ENCODE assay signal across 10 cellular contexts in genomic region chr17:82104797-82105416, GRCh38. TPM values are rescaled to one million over a fixed set of nuclear protein-coding genes. Genes with fewer than 3 reads are reported as not detected.
DNase-seq lines count a peak whose midpoint lies in the region; ATAC-seq and TF ChIP-seq lines count a peak whose summit lies in the region.
"Had no signal": no experiment of that assay in that cellular context is flagged by ENCODE, and none has a peak within 500 bp of the region (broad histone marks: within the 10 kb centered on the region; RNA-seq: fewer than 3 reads in every experiment).

No MANE protein-coding gene starts in this region.

- H3K4me3 Mint-ChIP-seq in CD4-positive, CD25-positive, alpha-beta regulatory T cell: peak overlapping the region; percentile 29 to 91 (median 45)
- H3K4me3 Mint-ChIP-seq in activated naive CD8-positive, alpha-beta T cell: peak overlapping the region; percentile 53
- peak overlapping the region in 9 of 10 donors; percentile 15 to 92 (median 81) for H3K4me3 Mint-ChIP-seq in naive thymus-derived CD8-positive, alpha-beta T cell
- H3K4me3 Mint-ChIP-seq in glutamatergic neuron (ENCODE audit: unreplicated experiment): no peak overlapping the region

- ATAC-seq in CD4-positive, CD25-positive, alpha-beta regulatory T cell (ENCODE audit: low read depth in 2 of 2): no peak
- ATAC-seq in HCT116 (no peak), GM18519 (IDR thresholded peaks at IDR 0.05; ENCODE audit: low FRiP score, unreplicated experiment) (no peak)
- ATAC-seq in naive thymus-derived CD8-positive, alpha-beta T cell: no peak

- H3K79me2 ChIP-seq in HCT116 (ENCODE audit: insufficient read depth, low read length) (peaks cover 11% of the 10 kb centered on the region; the same call in 1 of the 2 replicates), smooth muscle cell (ENCODE audit: low read depth) (no peaks in the 10 kb centered on the region)

- H4K20me1 ChIP-seq in HCT116 (ENCODE audit: insufficient read depth) (no peaks in the 10 kb centered on the region), smooth muscle cell (ENCODE audit: low read depth) (no peaks in the 10 kb centered on the region)

- RAD21 ChIA-PET in HCT116 (lab: Charles Lee; ENCODE audit: low non-redundant PET in 1 of 2, low total read pairs in 2 of 2, uncharacterized antibody in 2 of 2, unreplicated experiment in 2 of 2): interaction anchor here in 1 of 2 experiments (1.1 kb wide), 1 partner anchor 48 kb away, joined by 3 read pairs; no protein-coding TSS in a partner anchor

- peak overlapping the region; percentile 93 for H3K4me2 ChIP-seq in HCT116 (ENCODE audit: low read length)
- no peak overlapping the region for H3K4me2 ChIP-seq in smooth muscle cell

- no peaks in the 10 kb centered on the region for H3K36me3 ChIP-seq in CD4-positive, CD25-positive, alpha-beta regulatory T cell (ENCODE audit: control insufficient read depth, insufficient read depth, low read length)
- H3K36me3 ChIP-seq in HCT116 (ENCODE audit: control insufficient read depth in 1 of 2, insufficient read depth in 2 of 2, low read length in 2 of 2): peaks cover 0 to 18% of the 10 kb centered on the region in 2 experiments; a peak in 1 of 4 replicates
- no peaks in the 10 kb centered on the region for H3K36me3 ChIP-seq in smooth muscle cell (ENCODE audit: low read depth)

- no peaks in the 10 kb centered on the region for H3K9me3 ChIP-seq in CD4-positive, CD25-positive, alpha-beta regulatory T cell (ENCODE audit: control insufficient read depth in 2 of 2, low read length in 2 of 2)
- H3K9me3 ChIP-seq in HCT116 (ENCODE audit: control insufficient read depth in 1 of 2, insufficient read depth in 1 of 2, low read depth in 1 of 2, low read length in 2 of 2) (no peaks in the 10 kb centered on the region), smooth muscle cell (replicated peaks; ENCODE audit: low read depth) (no peaks in the 10 kb centered on the region)

- no peak for DNase-seq in CD4-positive, CD25-positive, alpha-beta regulatory T cell
- DNase-seq in HCT116 (ENCODE audit: low read depth, low spot score) (no peak), NCI-H2171 (lab: John Stamatoyannopoulos, UW) (no peak), smooth muscle cell (lab: John Stamatoyannopoulos, UW; ENCODE audit: unreplicated experiment) (no peak), glutamatergic neuron (no peak)
- no peak for DNase-seq in naive thymus-derived CD8-positive, alpha-beta T cell
- DNase-seq: NCI-H187 treated with DMSO at 0.1 percent for 48 hours; stimulated activated CD4-positive, alpha-beta T cell treated with anti-CD3 and anti-CD28 coated beads, Interleukin-4, amount 100 ng/mL, for 24 hours had no signal

- H3K27ac ChIP-seq in CD4-positive, CD25-positive, alpha-beta regulatory T cell (ENCODE audit: insufficient read depth, low read length, poor library complexity, severe bottlenecking): peak overlapping the region; percentile 21
- H3K27ac ChIP-seq in HCT116 (ENCODE audit: low read depth, low read length) (peak overlapping the region; percentile 94), smooth muscle cell (ENCODE audit: low read depth) (no peak overlapping the region)

- H3K9ac ChIP-seq in HCT116 (ENCODE audit: low read length): peak overlapping the region; percentile 78
- H3K9ac ChIP-seq in smooth muscle cell (ENCODE audit: low read depth): no peak overlapping the region

- H2AFZ ChIP-seq in HCT116 (ENCODE audit: low read depth, low read length, poor library complexity, severe bottlenecking) (no peak overlapping the region), smooth muscle cell (ENCODE audit: low read depth) (no peak overlapping the region)

- no TSS peak for BruUV-seq in HCT116 (replicated peaks; lab: Mats Ljungman, UMichigan)

- intact Hi-C loops in HCT116 (cut with micrococcal nuclease): loop anchor here (5.0 kb wide), 1 partner anchor 37 kb away; no protein-coding TSS in a partner anchor

- no peak overlapping the region for H3K4me3 ChIP-seq in CD4-positive, CD25-positive, alpha-beta regulatory T cell (ENCODE audit: low read depth, low read length)
- H3K4me3 ChIP-seq in HCT116 (replicated peaks in 1 of 2; ENCODE audit: low read depth in 1 of 2, low read length in 2 of 2) (peak overlapping the region; percentile 68 to 70), smooth muscle cell (no peak overlapping the region)

- no peaks in the 10 kb centered on the region for H3K27me3 ChIP-seq in CD4-positive, CD25-positive, alpha-beta regulatory T cell (ENCODE audit: control insufficient read depth, insufficient read depth, low read length)
- H3K27me3 ChIP-seq in HCT116 (ENCODE audit: insufficient read depth, low read length) (no peaks in the 10 kb centered on the region), smooth muscle cell (ENCODE audit: low read depth) (no peaks in the 10 kb centered on the region)

- no peaks in the 10 kb centered on the region for H3K36me3 Mint-ChIP-seq in CD4-positive, CD25-positive, alpha-beta regulatory T cell
- no peaks in the 10 kb centered on the region for H3K36me3 Mint-ChIP-seq in activated naive CD8-positive, alpha-beta T cell
- H3K36me3 Mint-ChIP-seq in naive thymus-derived CD8-positive, alpha-beta T cell: peaks cover 0 to 3% (median 0%) of the 10 kb centered on the region in 3 donors
- no peaks in the 10 kb centered on the region for H3K36me3 Mint-ChIP-seq in glutamatergic neuron (ENCODE audit: unreplicated experiment)

- H3F3A ChIP-seq in smooth muscle cell (ENCODE audit: low read depth): peaks cover 13% of the 10 kb centered on the region

- WGBS in smooth muscle cell (ENCODE audit: low lambda C conversion rate): 92% methylated on average over 11 of the region's 11 CpGs

- TF ChIP-seq CTCF in HCT116 (IDR thresholded peaks at IDR 0.05 in 2 of 3, conservative IDR thresholded peaks at IDR 0.05 in 1 of 3; ENCODE audit: borderline replicate concordance in 1 of 3, insufficient read depth in 1 of 3, low read depth in 2 of 3, low read length in 2 of 3) (no peak), smooth muscle cell (IDR thresholded peaks at IDR 0.05; ENCODE audit: borderline replicate concordance, insufficient read depth, poor library complexity, severe bottlenecking) (no peak), glutamatergic neuron (IDR thresholded peaks at IDR 0.05; ENCODE audit: partially characterized antibody, unreplicated experiment) (no peak)

- no peak for TF ChIP-seq POLR2A in HCT116 (IDR thresholded peaks at IDR 0.05; ENCODE audit: borderline replicate concordance, extremely low read depth, insufficient read depth, insufficient read length)

- CTCF ChIA-PET in HCT116 (lab: Charles Lee): interaction anchor here (0.6 to 1.8 kb wide), 2 partner anchors 39 to 74 kb away, joined by 3 to 15 read pairs; partner anchors contain the start of gene RAC3

- H3K4me1 Mint-ChIP-seq in CD4-positive, CD25-positive, alpha-beta regulatory T cell: peaks cover 0 to 44% (median 7%) of the 10 kb centered on the region in 4 donors
- peaks cover 26% of the 10 kb centered on the region for H3K4me1 Mint-ChIP-seq in activated naive CD8-positive, alpha-beta T cell (ENCODE audit: low read depth)
- peaks cover 10 to 55% (median 34%) of the 10 kb centered on the region in 4 donors for H3K4me1 Mint-ChIP-seq in naive thymus-derived CD8-positive, alpha-beta T cell
- peaks cover 17% of the 10 kb centered on the region for H3K4me1 Mint-ChIP-seq in glutamatergic neuron (ENCODE audit: low read depth, unreplicated experiment)

- no peaks in the 10 kb centered on the region for H3K9me3 Mint-ChIP-seq in CD4-positive, CD25-positive, alpha-beta regulatory T cell
- no peaks in the 10 kb centered on the region for H3K9me3 Mint-ChIP-seq in activated naive CD8-positive, alpha-beta T cell (ENCODE audit: low read depth)
- H3K9me3 Mint-ChIP-seq in naive thymus-derived CD8-positive, alpha-beta T cell: no peaks in the 10 kb centered on the region
- H3K9me3 Mint-ChIP-seq in glutamatergic neuron (ENCODE audit: unreplicated experiment): peaks cover 16% of the 10 kb centered on the region

- no peaks in the 10 kb centered on the region for H3K27me3 Mint-ChIP-seq in CD4-positive, CD25-positive, alpha-beta regulatory T cell
- H3K27me3 Mint-ChIP-seq in activated naive CD8-positive, alpha-beta T cell: no peaks in the 10 kb centered on the region
- H3K27me3 Mint-ChIP-seq in naive thymus-derived CD8-positive, alpha-beta T cell: no peaks in the 10 kb centered on the region
- peaks cover 8% of the 10 kb centered on the region for H3K27me3 Mint-ChIP-seq in glutamatergic neuron (ENCODE audit: unreplicated experiment)

- TF ChIP-seq RAD21 in HCT116 (IDR thresholded peaks at IDR 0.05; ENCODE audit: low read depth): no peak

- H3K27ac Mint-ChIP-seq in CD4-positive, CD25-positive, alpha-beta regulatory T cell: peak overlapping the region in 2 of 3 donors; percentile 87 to 98
- H3K27ac Mint-ChIP-seq in activated naive CD8-positive, alpha-beta T cell: peak overlapping the region; percentile 68
- H3K27ac Mint-ChIP-seq in naive thymus-derived CD8-positive, alpha-beta T cell: peak overlapping the region; percentile 70 to 98 (median 96)
- no peak overlapping the region for H3K27ac Mint-ChIP-seq in glutamatergic neuron (ENCODE audit: unreplicated experiment)

- no peaks in the 10 kb centered on the region for H3K9me2 ChIP-seq in HCT116 (ENCODE audit: insufficient read depth)

- POLR2A ChIA-PET in HCT116 (lab: Charles Lee): no interaction called here
- POLR2A ChIA-PET in naive thymus-derived CD8-positive, alpha-beta T cell (lab: Charles Lee): interaction anchor here (1.6 to 3.5 kb wide), 6 partner anchors 11 to 235 kb away, joined by 4 to 64 read pairs (median 8); partner anchors contain the start of genes CENPX and LRRC45

- peaks cover 30% of the 10 kb centered on the region for H3K4me1 ChIP-seq in CD4-positive, CD25-positive, alpha-beta regulatory T cell (ENCODE audit: control insufficient read depth, insufficient read depth, low read length, poor library complexity, severe bottlenecking)
- H3K4me1 ChIP-seq in HCT116 (ENCODE audit: control insufficient read depth in 1 of 2, insufficient read depth in 2 of 2, low read length in 2 of 2) (peaks cover 38 to 53% of the 10 kb centered on the region in 2 experiments), smooth muscle cell (ENCODE audit: low read depth) (peaks cover 37% of the 10 kb centered on the region)

RNA-seq across cellular contexts. Expression of gene FASN, which starts 6.9 kb away (rescaled TPM):
- 153 TPM for total RNA-seq in CD4-positive, CD25-positive, alpha-beta regulatory T cell
- under 1 TPM; 0.23 to 0.93 (median 0.59) TPM for polyA plus RNA-seq in CD4-positive, CD25-positive, alpha-beta regulatory T cell
- 754 TPM for total RNA-seq in HCT116 (2021; ENCODE audit: unreplicated experiment)
- 391 and 513 TPM in 2 replicates for polyA plus RNA-seq in HCT116 (2012)
- total RNA-seq in naive thymus-derived CD8-positive, alpha-beta T cell: 10 to 100 TPM; 28.3 to 32.3 TPM
- 1 to 10 TPM in 1 of 3 donors, under 1 TPM in 2; 0.33 to 2.4 (median 0.80) TPM for polyA plus RNA-seq in naive thymus-derived CD8-positive, alpha-beta T cell
- 46.6 and 49.4 TPM in 2 replicates for total RNA-seq in smooth muscle cell
- 48.4 and 49.3 TPM in 2 replicates for polyA plus RNA-seq in smooth muscle cell
- 439 TPM for total RNA-seq in glutamatergic neuron (ENCODE audit: unreplicated experiment)

RNA-seq across cellular contexts. Expression of gene DUS1L, which starts 39.3 kb away (rescaled TPM):
- 128 TPM for total RNA-seq in CD4-positive, CD25-positive, alpha-beta regulatory T cell
- 10 to 100 TPM; 49.3 to 91.5 (median 62.3) TPM for polyA plus RNA-seq in CD4-positive, CD25-positive, alpha-beta regulatory T cell
- total RNA-seq in HCT116 (2021; ENCODE audit: unreplicated experiment) (176 TPM), smooth muscle cell (30.7 and 49.4 TPM in 2 replicates), glutamatergic neuron (ENCODE audit: unreplicated experiment) (122 TPM)
- polyA plus RNA-seq in HCT116 (2012): 120 and 129 TPM in 2 replicates
- 100 to 1,000 TPM; 142 to 151 TPM for total RNA-seq in naive thymus-derived CD8-positive, alpha-beta T cell
- 100 to 1,000 TPM in 1 of 3 donors, 10 to 100 TPM in 2; 68.6 to 167 (median 92.1) TPM for polyA plus RNA-seq in naive thymus-derived CD8-positive, alpha-beta T cell
- polyA plus RNA-seq in smooth muscle cell: 125 and 141 TPM in 2 replicates

RNA-seq across cellular contexts. Expression of gene GPS1, which starts 53.2 kb away (rescaled TPM):
- total RNA-seq in CD4-positive, CD25-positive, alpha-beta regulatory T cell: 87.5 TPM
- polyA plus RNA-seq in CD4-positive, CD25-positive, alpha-beta regulatory T cell: 100 to 1,000 TPM; 128 to 170 (median 162) TPM
- 205 TPM for total RNA-seq in HCT116 (2021; ENCODE audit: unreplicated experiment)
- 154 and 156 TPM in 2 replicates for polyA plus RNA-seq in HCT116 (2012)
- 10 to 100 TPM; 88.2 to 91.4 TPM for total RNA-seq in naive thymus-derived CD8-positive, alpha-beta T cell
- 100 to 1,000 TPM; 122 to 140 (median 126) TPM for polyA plus RNA-seq in naive thymus-derived CD8-positive, alpha-beta T cell
- total RNA-seq in smooth muscle cell: 72.0 and 93.7 TPM in 2 replicates
- polyA plus RNA-seq in smooth muscle cell: 134 and 143 TPM in 2 replicates
- total RNA-seq in glutamatergic neuron (ENCODE audit: unreplicated experiment): 115 TPM

RNA-seq across cellular contexts. Expression of gene RFNG, which starts 53.3 kb away (rescaled TPM):
- 35.1 TPM for total RNA-seq in CD4-positive, CD25-positive, alpha-beta regulatory T cell
- polyA plus RNA-seq in CD4-positive, CD25-positive, alpha-beta regulatory T cell: 1 to 10 TPM; 3.2 to 5.6 (median 4.4) TPM
- total RNA-seq in HCT116 (2021; ENCODE audit: unreplicated experiment) (52.0 TPM), smooth muscle cell (20.3 and 27.1 TPM in 2 replicates), glutamatergic neuron (ENCODE audit: unreplicated experiment) (50.8 TPM)
- 53.5 and 62.2 TPM in 2 replicates for polyA plus RNA-seq in HCT116 (2012)
- 10 to 100 TPM; 38.5 to 42.1 TPM for total RNA-seq in naive thymus-derived CD8-positive, alpha-beta T cell
- 1 to 10 TPM; 2.2 to 8.5 (median 4.8) TPM for polyA plus RNA-seq in naive thymus-derived CD8-positive, alpha-beta T cell
- 54.9 and 58.8 TPM in 2 replicates for polyA plus RNA-seq in smooth muscle cell

Comparison
In these comparisons a context has a peak if more than half of its experiments do, and no peak if none do; other contexts are left out.
1. H3K4me3 ChIP-seq: peak in HCT116 (2 of 2); none in CD4-positive, CD25-positive, alpha-beta regulatory T cell (single experiment) and smooth muscle cell (single experiment).